ENCODE assay signal across 8 cellular contexts in genomic region chrX:48576108-48576507, GRCh38. TPM values are rescaled to one million over a fixed set of nuclear protein-coding genes. Genes with fewer than 3 reads are reported as not detected.
DNase-seq lines count a peak whose midpoint lies in the region; ATAC-seq and TF ChIP-seq lines count a peak whose summit lies in the region.

No MANE protein-coding gene starts in this region.

- BruUV-seq in Caco-2 (replicated peaks; lab: Mats Ljungman, UMichigan): no TSS peak

- TF ChIP-seq POLR2A in NB4 (IDR thresholded peaks at IDR 0.05; ENCODE audit: extremely low read depth, insufficient read length): no peak

- H3K4me3 Mint-ChIP-seq in Caco-2 (ENCODE audit: unreplicated experiment): peak overlapping the region; percentile 94
- peak overlapping the region; percentile 79 for H3K4me3 Mint-ChIP-seq in dendritic cell treated with granulocyte-macrophage colony-stimulating factor and Interleukin-4, amounts not matched to agents 40 ng/mL and 50 ng/mL, for 4 days

- POLR2A ChIA-PET in Caco-2 (lab: Charles Lee): no interaction called here

- intact Hi-C loops in Caco-2 (cut with micrococcal nuclease; ENCODE audit: unreplicated experiment): no loop called here
- intact Hi-C loops in dendritic cell treated with granulocyte-macrophage colony-stimulating factor and Interleukin-4, amounts not matched to agents 40 ng/mL and 50 ng/mL, for 4 days (cut with micrococcal nuclease): loop anchor here (10.0 kb wide), 1 partner anchor 1341 kb away; the partner anchor contains the start of gene USP11

- H3K9me3 Mint-ChIP-seq in Caco-2 (ENCODE audit: unreplicated experiment): no peaks in the 10 kb centered on the region
- no peaks in the 10 kb centered on the region for H3K9me3 Mint-ChIP-seq in dendritic cell treated with granulocyte-macrophage colony-stimulating factor and Interleukin-4, amounts not matched to agents 40 ng/mL and 50 ng/mL, for 4 days

- peak overlapping the region; percentile 97 for H3K27ac ChIP-seq in neutrophil

- no peaks in the 10 kb centered on the region for H3K27me3 ChIP-seq in Caco-2 (replicated peaks; ENCODE audit: control insufficient read depth, insufficient read depth, low read length)
- H3K27me3 ChIP-seq in neutrophil: no peaks in the 10 kb centered on the region

- DNase-seq in Caco-2 (no peak), NB4 (ENCODE audit: low read depth) (no peak), SW 1271 (lab: John Stamatoyannopoulos, UW) (no peak), NCI-H1930 (lab: John Stamatoyannopoulos, UW) (no peak)

- peaks cover 9% of the 10 kb centered on the region for H3K36me3 ChIP-seq in Caco-2 (ENCODE audit: control insufficient read depth, insufficient read depth, low read length)
- peaks cover 26% of the 10 kb centered on the region for H3K36me3 ChIP-seq in neutrophil

- H3K4me3 ChIP-seq in Caco-2 (ENCODE audit: low read depth, low read length) (no peak overlapping the region; the same call in 1 of the 2 replicates), NB4 (ENCODE audit: low read depth, low read length) (peak overlapping the region; percentile 99), neutrophil (ENCODE audit: low read depth in 1 of 2, low read length in 1 of 2) (no peak overlapping the region)

- CTCF ChIA-PET in Caco-2 (lab: Charles Lee): interaction anchor here (0.5 kb wide), 1 partner anchor 119 kb away, joined by 3 read pairs; no protein-coding TSS in a partner anchor

- peaks cover 42% of the 10 kb centered on the region for H3K4me1 ChIP-seq in Caco-2
- peaks cover 14 to 17% of the 10 kb centered on the region in 2 experiments for H3K4me1 ChIP-seq in neutrophil (ENCODE audit: control insufficient read depth in 1 of 2, insufficient read depth in 1 of 2, low read depth in 1 of 2, low read length in 1 of 2)

- TF ChIP-seq CTCF in Caco-2 (IDR thresholded peaks at IDR 0.05; ENCODE audit: insufficient read depth in 1 of 2, low read depth in 1 of 2, low read length in 1 of 2, severe bottlenecking in 1 of 2, unreplicated experiment in 1 of 2) (no peak), NB4 (IDR thresholded peaks at IDR 0.05; ENCODE audit: low read depth, low read length) (no peak), neutrophil (IDR thresholded peaks at IDR 0.05) (no peak)

- no peak overlapping the region for H3K27ac Mint-ChIP-seq in Caco-2 (ENCODE audit: unreplicated experiment)
- H3K27ac Mint-ChIP-seq in dendritic cell treated with granulocyte-macrophage colony-stimulating factor and Interleukin-4, amounts not matched to agents 40 ng/mL and 50 ng/mL, for 4 days: peak overlapping the region; percentile 100

- no peaks in the 10 kb centered on the region for H3K27me3 Mint-ChIP-seq in Caco-2 (ENCODE audit: insufficient read depth, unreplicated experiment)
- no peaks in the 10 kb centered on the region for H3K27me3 Mint-ChIP-seq in dendritic cell treated with granulocyte-macrophage colony-stimulating factor and Interleukin-4, amounts not matched to agents 40 ng/mL and 50 ng/mL, for 4 days

- H3K36me3 Mint-ChIP-seq in Caco-2 (ENCODE audit: insufficient read depth, unreplicated experiment): peaks cover 63% of the 10 kb centered on the region
- peaks cover 68% of the 10 kb centered on the region for H3K36me3 Mint-ChIP-seq in dendritic cell treated with granulocyte-macrophage colony-stimulating factor and Interleukin-4, amounts not matched to agents 40 ng/mL and 50 ng/mL, for 4 days (ENCODE audit: low read depth)

- H3K4me1 Mint-ChIP-seq in Caco-2 (ENCODE audit: low read depth, unreplicated experiment): peaks cover 6% of the 10 kb centered on the region
- peaks cover 25% of the 10 kb centered on the region for H3K4me1 Mint-ChIP-seq in dendritic cell treated with granulocyte-macrophage colony-stimulating factor and Interleukin-4, amounts not matched to agents 40 ng/mL and 50 ng/mL, for 4 days (ENCODE audit: low read depth)

- no peak for ATAC-seq in GM21390 (IDR thresholded peaks at IDR 0.05; ENCODE audit: unreplicated experiment)
- no peak for ATAC-seq in GM18868 (IDR thresholded peaks at IDR 0.05; ENCODE audit: unreplicated experiment)

- H3K9me3 ChIP-seq in Caco-2 (no peaks in the 10 kb centered on the region), neutrophil (no peaks in the 10 kb centered on the region)

RNA-seq across cellular contexts. Expression of gene RBM3, which starts 1.8 kb away (rescaled TPM):
- 233 and 264 TPM in 2 replicates for total RNA-seq in Caco-2 (2022)

RNA-seq across cellular contexts. Expression of gene WDR13, which starts 21.2 kb away (rescaled TPM):
- 41.8 and 46.5 TPM in 2 replicates for total RNA-seq in Caco-2 (2022)

RNA-seq across cellular contexts. Expression of gene TBC1D25, which starts 36.6 kb away (rescaled TPM):
- total RNA-seq in Caco-2 (2022): 9.3 and 11.1 TPM in 2 replicates

RNA-seq across cellular contexts. Expression of gene EBP, which starts 54.5 kb away (rescaled TPM):
- 141 and 154 TPM in 2 replicates for total RNA-seq in Caco-2 (2022)
